Comparison of ENCODE assay signal across 1 cellular context in genomic region chr2:111106720-111107119, GRCh38.
A peak's percentile ranks its signal among the peaks of the same experiment; 100 is the strongest.
TF ChIP-seq lines count a peak whose summit lies in the region.

No MANE protein-coding gene starts in this region.

TF ChIP-seq in K562, 482 proteins besides CTCF, POLR2A, EP300 and RAD21:
- TF ChIP-seq FOSL1 (tag; conservative IDR thresholded peaks at IDR 0.05) (peak; percentile 43; the same call in 1 of the 2 replicates), ZNF561 (CRISPR knock-in tag; conservative IDR thresholded peaks at IDR 0.05) (no peak), ZNF780A (CRISPR knock-in tag; IDR thresholded peaks at IDR 0.05) (no peak)
- TF ChIP-seq, protein P1, sequence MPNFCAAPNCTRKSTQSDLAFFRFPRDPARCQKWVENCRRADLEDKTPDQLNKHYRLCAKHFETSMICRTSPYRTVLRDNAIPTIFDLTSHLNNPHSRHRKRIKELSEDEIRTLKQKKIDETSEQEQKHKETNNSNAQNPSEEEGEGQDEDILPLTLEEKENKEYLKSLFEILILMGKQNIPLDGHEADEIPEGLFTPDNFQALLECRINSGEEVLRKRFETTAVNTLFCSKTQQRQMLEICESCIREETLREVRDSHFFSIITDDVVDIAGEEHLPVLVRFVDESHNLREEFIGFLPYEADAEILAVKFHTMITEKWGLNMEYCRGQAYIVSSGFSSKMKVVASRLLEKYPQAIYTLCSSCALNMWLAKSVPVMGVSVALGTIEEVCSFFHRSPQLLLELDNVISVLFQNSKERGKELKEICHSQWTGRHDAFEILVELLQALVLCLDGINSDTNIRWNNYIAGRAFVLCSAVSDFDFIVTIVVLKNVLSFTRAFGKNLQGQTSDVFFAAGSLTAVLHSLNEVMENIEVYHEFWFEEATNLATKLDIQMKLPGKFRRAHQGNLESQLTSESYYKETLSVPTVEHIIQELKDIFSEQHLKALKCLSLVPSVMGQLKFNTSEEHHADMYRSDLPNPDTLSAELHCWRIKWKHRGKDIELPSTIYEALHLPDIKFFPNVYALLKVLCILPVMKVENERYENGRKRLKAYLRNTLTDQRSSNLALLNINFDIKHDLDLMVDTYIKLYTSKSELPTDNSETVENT (CRISPR knock-in tag; IDR thresholded peaks at IDR 0.05) = no peak
